Comparison of ENCODE assay signal across 4 cellular contexts in genomic region chr11:5933116-5933515, GRCh38. TPM values are rescaled to one million over a fixed set of nuclear protein-coding genes. Genes with fewer than 3 reads are reported as not detected.
"Had no signal": no experiment of that assay in that cellular context is flagged by ENCODE, and none has a peak within 500 bp of the region (broad histone marks: within the 10 kb centered on the region; RNA-seq: fewer than 3 reads in every experiment).

No MANE protein-coding gene starts in this region.

- H3K4me3 ChIP-seq: GM12878 had no signal

- ATAC-seq: GM12878 had no signal

- DNase-seq: GDM1, GF-D8 had no signal

RNA-seq across cellular contexts. Expression of gene OR56A3, which starts 8.9 kb away (rescaled TPM):
- total RNA-seq: G401, GM12878 had no signal

RNA-seq across cellular contexts. Expression of gene OR56A5, which starts 35.2 kb away (rescaled TPM):
- total RNA-seq: G401, GM12878 had no signal

RNA-seq across cellular contexts. Expression of gene OR52E5, which starts 40.1 kb away (rescaled TPM):
- total RNA-seq: G401, GM12878 had no signal

RNA-seq across cellular contexts. Expression of gene OR52E4, which starts 52.7 kb away (rescaled TPM):
- total RNA-seq: G401, GM12878 had no signal

RNA-seq across cellular contexts. Expression of gene OR52L1, which starts 53.7 kb away (rescaled TPM):
- total RNA-seq: G401, GM12878 had no signal
